Comparison of ENCODE assay signal across 8 cellular contexts in the genomic region with DNA sequence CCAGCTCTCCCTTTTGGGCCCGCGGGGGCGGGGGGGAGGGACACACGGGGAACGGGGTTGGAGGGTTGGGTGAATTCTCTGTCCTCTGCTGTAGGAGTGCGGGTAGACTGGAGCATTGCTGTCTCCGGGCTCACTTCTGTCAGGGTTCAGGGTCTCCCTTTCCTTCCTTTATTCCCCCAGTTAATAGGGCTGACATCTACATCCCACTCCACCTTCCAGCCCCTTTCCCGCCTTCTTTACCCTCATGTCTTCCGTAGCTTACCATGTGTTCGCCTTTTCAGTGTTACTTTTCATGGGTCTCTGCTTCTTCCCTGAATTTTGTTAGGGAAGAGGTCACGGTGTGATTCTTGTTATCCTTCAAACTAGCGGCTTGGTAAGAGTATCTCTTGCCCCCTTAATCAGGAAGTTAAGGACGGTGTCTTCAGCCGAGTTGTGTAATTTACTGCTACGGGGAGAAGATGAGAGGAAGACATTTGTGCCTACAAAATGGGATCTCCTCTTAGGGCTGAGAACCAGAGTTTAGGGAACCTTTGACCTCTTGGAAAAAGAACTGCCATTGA. TPM values are rescaled to one million over a fixed set of nuclear protein-coding genes. Genes with fewer than 3 reads are reported as not detected.
DNase-seq lines count a peak whose midpoint lies in the region; FAIRE-seq and TF ChIP-seq lines count a peak whose summit lies in the region.

No MANE protein-coding gene starts in this region.

- H3K27me3 ChIP-seq in DOHH2 (ENCODE audit: control insufficient read depth, low read length): no peaks in the 10 kb centered on the region
- no peaks in the 10 kb centered on the region for H3K27me3 ChIP-seq in HAP-1 (ENCODE audit: low read depth)
- no peaks in the 10 kb centered on the region for H3K27me3 ChIP-seq in H1 (replicated peaks in 1 of 4; ENCODE audit: control insufficient read depth in 3 of 4, extremely low read depth in 1 of 4, insufficient read depth in 3 of 4, low read length in 3 of 4)

- no peaks in the 10 kb centered on the region for H3K9me3 Mint-ChIP-seq in nephron

- H3K23me2 ChIP-seq in H1 (ENCODE audit: low read depth, low read length): peaks cover 7% of the 10 kb centered on the region

- no peaks in the 10 kb centered on the region for H4K20me1 ChIP-seq in DOHH2 (ENCODE audit: control insufficient read depth, insufficient read depth, low read depth, low read length)
- peaks cover 0 to 3% of the 10 kb centered on the region in 2 experiments for H4K20me1 ChIP-seq in H1 (replicated peaks in 1 of 2; ENCODE audit: control insufficient read depth in 1 of 2, insufficient read depth in 2 of 2, low read length in 2 of 2)

- no peak overlapping the region for H3K56ac ChIP-seq in H1 (replicated peaks; ENCODE audit: insufficient read length, low read depth, low read length)

- POLR2A ChIA-PET in H1 (lab: Charles Lee; ENCODE audit: partially characterized antibody): interaction anchor here (1.4 kb wide), 1 partner anchor 112 kb away, joined by 4 read pairs; no protein-coding TSS in a partner anchor

- H2AK5ac ChIP-seq in H1 (ENCODE audit: low read depth, low read length): no peak overlapping the region

- no peak overlapping the region for H4K91ac ChIP-seq in H1 (replicated peaks; ENCODE audit: insufficient read length, low read length)

- 7% methylated on average over 9 of the region's 15 CpGs; no CpG with 5 or more reads in 1 of the 2 experiments for WGBS in H1 (ENCODE audit: extremely low coverage in 1 of 2, insufficient coverage in 1 of 2, insufficient read length in 1 of 2, insufficient replicate concordance in 2 of 2, low coverage in 1 of 2, low lambda C conversion rate in 2 of 2, missing lambda C conversion rate in 1 of 2), 2 experiments

- no peak overlapping the region for H2BK12ac ChIP-seq in H1 (ENCODE audit: low read depth, low read length)

- no peak overlapping the region for H2AFZ ChIP-seq in H1 (ENCODE audit: low read length)

- H2BK5ac ChIP-seq in H1 (ENCODE audit: low read depth, low read length): 0 out of 2 replicates have a peak overlapping the region, but pooled peaks have one; percentile 78

- H3K4me1 ChIP-seq in DOHH2 (ENCODE audit: control insufficient read depth, low read length): peaks cover 83% of the 10 kb centered on the region
- peaks cover 9% of the 10 kb centered on the region; the same call in 1 of the 2 replicates for H3K4me1 ChIP-seq in HAP-1
- peaks cover 0 to 5% (median 2%) of the 10 kb centered on the region in 4 experiments; a peak in 4 of 7 replicates for H3K4me1 ChIP-seq in H1 (replicated peaks in 1 of 4; ENCODE audit: control insufficient read depth in 3 of 4, insufficient read depth in 4 of 4, low read length in 3 of 4)

- no peak overlapping the region for H3K4ac ChIP-seq in H1 (replicated peaks; ENCODE audit: insufficient read length, low read depth, low read length)

- TF ChIP-seq CTCF in DOHH2 (IDR thresholded peaks at IDR 0.05; ENCODE audit: low read depth, low read length, poor library complexity, severe bottlenecking): no peak
- TF ChIP-seq CTCF in H1 (IDR thresholded peaks at IDR 0.05; ENCODE audit: control extremely low read depth in 1 of 3, insufficient read depth in 1 of 3, low read depth in 1 of 3, low read length in 3 of 3): no peak
- TF ChIP-seq CTCF in nephron (IDR thresholded peaks at IDR 0.05; ENCODE audit: unreplicated experiment in 3 of 3): no peak

- H3K9me3 ChIP-seq in DOHH2 (ENCODE audit: control insufficient read depth, insufficient read depth, low read length): no peaks in the 10 kb centered on the region
- H3K9me3 ChIP-seq in HAP-1: no peaks in the 10 kb centered on the region
- no peaks in the 10 kb centered on the region for H3K9me3 ChIP-seq in H1 (ENCODE audit: insufficient read depth in 2 of 2, low read depth in 1 of 2, low read length in 1 of 2)

- no peaks in the 10 kb centered on the region for H3K27me3 Mint-ChIP-seq in nephron (ENCODE audit: low read depth)

- in situ Hi-C loops in HAP-1 (cut with MboI; ENCODE audit: low sequenced_read_pairs): no loop called here

- peak overlapping the region; percentile 81 to 90 (median 90) for H3K27ac Mint-ChIP-seq in nephron

- H3K14ac ChIP-seq in H1 (ENCODE audit: insufficient read length): no peak overlapping the region

- H2BK120ac ChIP-seq in H1 (replicated peaks; ENCODE audit: low read depth, low read length): no peak overlapping the region

- H3K4me2 ChIP-seq in DOHH2 (ENCODE audit: low read length): peak overlapping the region; percentile 90
- peak overlapping the region; percentile 81 to 93 for H3K4me2 ChIP-seq in H1 (ENCODE audit: insufficient read depth in 1 of 2, low read depth in 2 of 2, low read length in 2 of 2)

- H3K9ac ChIP-seq in H1 (replicated peaks in 1 of 4; ENCODE audit: extremely low read depth in 1 of 4, low read depth in 3 of 4, low read length in 3 of 4): peak overlapping the region in 3 of 4 experiments; percentile 64 to 81 (median 66); a peak in 5 of 7 replicates

- H2BK15ac ChIP-seq in H1 (ENCODE audit: low read length): no peak overlapping the region

- H2BK20ac ChIP-seq in H1 (ENCODE audit: low read length): no peak overlapping the region

- TF ChIP-seq POLR2A in H1 (IDR thresholded peaks at IDR 0.05; ENCODE audit: control extremely low read depth in 1 of 2, low read depth in 2 of 2, low read length in 2 of 2): no peak

- no peak overlapping the region for H3K18ac ChIP-seq in H1 (ENCODE audit: extremely low read depth, low read length)

- H3K23ac ChIP-seq in H1 (ENCODE audit: insufficient read length): no peak overlapping the region

- peak overlapping the region; percentile 94 for H3K4me3 ChIP-seq in DOHH2 (ENCODE audit: low read length)
- H3K4me3 ChIP-seq in HAP-1: peak overlapping the region; percentile 61
- peak overlapping the region; percentile 71 to 97 (median 80) for H3K4me3 ChIP-seq in H1 (ENCODE audit: extremely low read depth in 1 of 4, insufficient read depth in 2 of 4, low read depth in 3 of 4, low read length in 4 of 4)

- H3K4me1 Mint-ChIP-seq in nephron: peaks cover 32% of the 10 kb centered on the region

- TF ChIP-seq RAD21 in H1 (IDR thresholded peaks at IDR 0.05 in 1 of 2, conservative IDR thresholded peaks at IDR 0.05 in 1 of 2; ENCODE audit: low read depth in 2 of 2, low read length in 2 of 2): no peak

- H3F3A ChIP-seq in DOHH2 (ENCODE audit: control insufficient read depth, insufficient read depth): peaks cover 24% of the 10 kb centered on the region

- H3K79me2 ChIP-seq in DOHH2 (ENCODE audit: control insufficient read depth, low read length) (peaks cover 65% of the 10 kb centered on the region), H1 (ENCODE audit: control insufficient read depth in 1 of 2, insufficient read depth in 2 of 2, low read length in 2 of 2) (peaks cover 0 to 51% of the 10 kb centered on the region in 2 experiments; a peak in 3 of 4 replicates)

- no peaks in the 10 kb centered on the region for H3K9me2 ChIP-seq in DOHH2 (replicated peaks; ENCODE audit: control insufficient read depth, low read length)

- TF ChIP-seq EP300 in H1 (IDR thresholded peaks at IDR 0.05; ENCODE audit: borderline replicate concordance in 1 of 2, low read depth in 2 of 2, low read length in 2 of 2): no peak

- peak in 1 of 2 experiments; percentile 61 for DNase-seq in HAP-1 (ENCODE audit: low spot score in 2 of 2)
- DNase-seq in RKO (ENCODE audit: low spot score): peak; percentile 41
- DNase-seq in H1 (ENCODE audit: low read depth in 1 of 2, low spot score in 2 of 2): peak in 1 of 2 experiments; percentile 60
- no peak for DNase-seq in OCI-M2 (lab: John Stamatoyannopoulos, UW; ENCODE audit: unreplicated experiment)
- DNase-seq in germinal center (ENCODE audit: low spot score): no peak
- no peak for DNase-seq in NCI-H2107 treated with DMSO at 0.1 percent for 48 hours (lab: John Stamatoyannopoulos, UW; ENCODE audit: unreplicated experiment)

- H3K79me1 ChIP-seq in H1 (ENCODE audit: low read depth, low read length): no peaks in the 10 kb centered on the region; the same call in 1 of the 2 replicates

- no peak overlapping the region for H4K5ac ChIP-seq in H1 (ENCODE audit: insufficient read length, low read depth, low read length)

- H3K36me3 ChIP-seq in DOHH2 (ENCODE audit: control insufficient read depth, low read length) (peaks cover 29% of the 10 kb centered on the region), HAP-1 (replicated peaks) (no peaks in the 10 kb centered on the region), H1 (ENCODE audit: control insufficient read depth in 2 of 4, insufficient read depth in 4 of 4, low read length in 3 of 4) (no peaks in the 10 kb centered on the region)

- H3K36me3 Mint-ChIP-seq in nephron (ENCODE audit: low read depth): peaks cover 4% of the 10 kb centered on the region

- peak overlapping the region; percentile 83 to 93 (median 93) for H3K4me3 Mint-ChIP-seq in nephron

- no peak for FAIRE-seq in H1 (lab: Jason Lieb, UNC)

- no peak overlapping the region for H4K8ac ChIP-seq in H1 (ENCODE audit: extremely low read depth, insufficient read depth, low read length)

- H3K27ac ChIP-seq in DOHH2 (ENCODE audit: low read depth, low read length) (peak overlapping the region; percentile 63), H1 (ENCODE audit: low read depth, low read length) (no peak overlapping the region)

- CTCF ChIA-PET in H1 (lab: Charles Lee; ENCODE audit: partially characterized antibody): interaction anchor here (1.3 to 4.3 kb wide), 2 partner anchors 94 to 112 kb away, joined by 3 to 17 read pairs; no protein-coding TSS in a partner anchor

TF ChIP-seq in H1, 55 proteins besides CTCF, POLR2A, EP300 and RAD21 (continues in another document):
- peak in 1 of 2 experiments; percentile 58; a peak in 1 of 4 replicates for TF ChIP-seq SIN3A (conservative IDR thresholded peaks at IDR 0.05 in 1 of 2, IDR thresholded peaks at IDR 0.05 in 1 of 2; ENCODE audit: low read depth in 1 of 2, low read length in 2 of 2)
- no peak for TF ChIP-seq CBX8 (IDR thresholded peaks at IDR 0.05; ENCODE audit: borderline replicate concordance, low read depth, low read length)
- TF ChIP-seq RXRA (IDR thresholded peaks at IDR 0.05; ENCODE audit: insufficient read depth, low read depth, low read length): no peak
- no peak for TF ChIP-seq BRCA1 (IDR thresholded peaks at IDR 0.05; ENCODE audit: low read depth, low read length)
- TF ChIP-seq EZH2 (IDR thresholded peaks at IDR 0.05; ENCODE audit: low read depth, low read length, severe bottlenecking): no peak

RNA-seq across cellular contexts. Expression of gene RAP1A, which starts 0.9 kb away (rescaled TPM):
- total RNA-seq in H1 (2021; fragmentation: NEBNext Ultra II Directional; extraction: Animal tissue kit (Norgen Biotek cat#: 25700)): 30.6 and 35.8 TPM in 2 replicates
- polyA plus RNA-seq in H1 (2011; rRNA removed): 5.3 and 10.9 TPM in 2 replicates
- polyA plus RNA-seq in H1 (2011; cell fraction: cytosol; rRNA removed): 18.4 TPM
- 1.3 TPM for polyA plus RNA-seq in H1 (2011; cell fraction: nucleus; rRNA removed)
- polyA plus RNA-seq in H1 (2012, experiment 1 of 2): 21.9 to 42.7 TPM (median 25.2 TPM) in 4 replicates
- 4.3 TPM for polyA plus RNA-seq in H1 (2012, experiment 2 of 2)
- polyA plus RNA-seq in H1 (2013, experiment 1 of 2): 24.6 TPM
- 23.2 TPM for polyA plus RNA-seq in H1 (2013, experiment 2 of 2)
- 6.4 and 7.3 TPM in 2 replicates for polyA minus RNA-seq in H1 (2011; rRNA and poly(A)+ RNA removed)
- polyA minus RNA-seq in H1 (2011; cell fraction: cytosol; rRNA and poly(A)+ RNA removed): 6.9 TPM
- 5.8 TPM for polyA minus RNA-seq in H1 (2011; cell fraction: nucleus; rRNA and poly(A)+ RNA removed)
